In the genomic region with DNA sequence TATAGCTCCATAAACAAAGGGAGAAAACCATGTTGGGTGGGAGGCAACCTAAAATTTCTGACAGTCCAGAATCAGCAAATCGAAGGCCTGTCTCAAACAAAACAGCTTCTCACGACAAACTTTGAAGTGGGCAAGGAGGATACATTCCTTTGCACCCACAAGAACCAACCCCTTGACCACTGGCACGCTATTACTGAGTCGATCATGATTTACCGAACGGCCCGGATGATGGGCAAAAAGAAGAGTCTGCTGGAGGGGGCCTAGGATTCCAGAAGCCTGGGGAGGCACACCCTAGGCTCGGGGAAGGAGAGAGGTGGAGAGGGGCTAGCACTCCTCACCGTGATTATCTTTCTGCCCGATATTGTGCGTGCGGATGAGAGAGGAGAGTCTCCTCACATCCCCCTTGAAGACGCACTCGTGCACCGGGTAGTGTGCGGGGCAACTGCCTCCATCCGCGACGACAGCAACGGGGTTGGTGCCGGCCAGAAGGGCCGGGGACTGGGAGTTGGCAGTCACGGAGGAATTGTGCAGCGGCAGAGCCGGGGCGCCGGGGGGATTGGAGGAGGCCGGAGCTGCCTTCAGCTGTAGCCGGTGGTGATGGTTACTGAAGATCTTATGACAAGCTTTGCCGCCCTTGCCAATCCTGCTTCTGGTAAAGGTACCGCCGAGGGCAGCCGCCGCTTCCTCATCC, we compare ENCODE assay signal across 8 cellular contexts.
DNase-seq lines count a peak whose midpoint lies in the region; ATAC-seq and TF ChIP-seq lines count a peak whose summit lies in the region.

No MANE protein-coding gene starts in this region.

- ATAC-seq in GM18519 (IDR thresholded peaks at IDR 0.05; ENCODE audit: low FRiP score, unreplicated experiment) (peak; percentile 20), HG03039 (IDR thresholded peaks at IDR 0.05; ENCODE audit: unreplicated experiment) (peak; percentile 22)

- H3K4me2 ChIP-seq in OCI-LY1 (ENCODE audit: low read length): peak overlapping the region; percentile 70

- H3K9me3 ChIP-seq in OCI-LY1 (ENCODE audit: low read length) (no peaks in the 10 kb centered on the region), iPS-18a (ENCODE audit: control insufficient read depth, low read depth, low read length) (no peaks in the 10 kb centered on the region)

- H3K9ac ChIP-seq in OCI-LY1 (ENCODE audit: low read length) (peak overlapping the region; percentile 92), iPS-18a (ENCODE audit: low read length) (peak overlapping the region; percentile 93)

- peak overlapping the region; percentile 97 for H3K4me3 ChIP-seq in AG10803 (ENCODE audit: low read length)
- H3K4me3 ChIP-seq in OCI-LY1 (ENCODE audit: low read depth, low read length, poor library complexity, severe bottlenecking): peak overlapping the region; percentile 96
- peak overlapping the region; percentile 95 for H3K4me3 ChIP-seq in iPS-18a (ENCODE audit: low read length)
- peak overlapping the region; percentile 73 to 96 (median 91) for H3K4me3 ChIP-seq in skin epidermis

- peaks cover 52% of the 10 kb centered on the region for H3K79me2 ChIP-seq in OCI-LY1 (ENCODE audit: insufficient read depth, low read length)

- H3K27ac ChIP-seq in OCI-LY1 (ENCODE audit: low read depth, low read length, poor library complexity, severe bottlenecking) (peak overlapping the region; percentile 83), iPS-18a (ENCODE audit: low read length) (peak overlapping the region; percentile 82), skin epidermis (peak overlapping the region; percentile 33 to 98 (median 94))

- peaks cover 9% of the 10 kb centered on the region; the same call in 1 of the 2 replicates for H3K36me3 ChIP-seq in OCI-LY1 (ENCODE audit: insufficient read depth, low read length)
- H3K36me3 ChIP-seq in iPS-18a (ENCODE audit: control insufficient read depth, low read depth, low read length): no peaks in the 10 kb centered on the region

- H3K9me2 ChIP-seq in OCI-LY1 (ENCODE audit: low read depth, low read length): no peaks in the 10 kb centered on the region

- H3K4me1 ChIP-seq in OCI-LY1 (ENCODE audit: insufficient read depth, low read length, severe bottlenecking) (peaks cover 46% of the 10 kb centered on the region), iPS-18a (ENCODE audit: control insufficient read depth, low read depth, low read length) (peaks cover 12% of the 10 kb centered on the region)

- TF ChIP-seq CTCF in AG10803 (conservative IDR thresholded peaks at IDR 0.05; ENCODE audit: low read length) (no peak), OCI-LY1 (IDR thresholded peaks at IDR 0.05; ENCODE audit: low read length) (no peak)

- peak; percentile 78 for DNase-seq in AG10803 (ENCODE audit: low read depth)
- peak; percentile 33 for DNase-seq in amniotic stem cell (lab: John Stamatoyannopoulos, UW)
- no peak for DNase-seq in OCI-M2 (lab: John Stamatoyannopoulos, UW; ENCODE audit: unreplicated experiment)

- H3F3A ChIP-seq in OCI-LY1 (ENCODE audit: insufficient read depth, low read length): no peaks in the 10 kb centered on the region

- no peaks in the 10 kb centered on the region for H4K20me1 ChIP-seq in OCI-LY1 (ENCODE audit: insufficient read depth, low read length)

- no peaks in the 10 kb centered on the region for H3K27me3 ChIP-seq in OCI-LY1 (ENCODE audit: insufficient read depth, low read length)
- no peaks in the 10 kb centered on the region for H3K27me3 ChIP-seq in iPS-18a (ENCODE audit: control insufficient read depth, insufficient read depth, low read length)

- H2AFZ ChIP-seq in OCI-LY1 (ENCODE audit: low read length): no peak overlapping the region
